Comparison of ENCODE assay signal across 1 cellular context in the genomic region with DNA sequence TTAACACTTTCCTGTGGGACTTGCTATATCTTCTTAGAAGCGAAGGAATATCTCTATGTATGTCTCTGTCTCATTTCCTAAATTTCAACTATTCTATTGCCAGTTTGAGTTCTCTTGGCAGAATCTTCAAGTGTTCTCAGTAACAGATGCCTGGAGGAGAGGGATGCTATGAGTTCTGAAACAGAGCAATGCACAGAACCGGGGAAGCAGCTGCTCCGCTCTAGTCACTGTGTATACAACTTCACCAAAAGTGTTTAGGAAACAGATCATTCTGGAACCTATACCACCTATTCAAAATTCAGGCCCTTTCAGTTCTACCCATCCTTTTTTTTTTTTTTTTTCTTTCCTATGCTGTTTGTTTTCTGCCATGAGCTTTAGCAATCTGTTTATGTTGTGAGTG.
TF ChIP-seq lines count a peak whose summit lies in the region.

No MANE protein-coding gene starts in this region.

TF ChIP-seq in SK-N-SH treated with all-trans-retinoic acid at 6 μM for 48 hours, 23 proteins besides CTCF, POLR2A, EP300 and RAD21 (continued from another document):
- TF ChIP-seq, protein P1, sequence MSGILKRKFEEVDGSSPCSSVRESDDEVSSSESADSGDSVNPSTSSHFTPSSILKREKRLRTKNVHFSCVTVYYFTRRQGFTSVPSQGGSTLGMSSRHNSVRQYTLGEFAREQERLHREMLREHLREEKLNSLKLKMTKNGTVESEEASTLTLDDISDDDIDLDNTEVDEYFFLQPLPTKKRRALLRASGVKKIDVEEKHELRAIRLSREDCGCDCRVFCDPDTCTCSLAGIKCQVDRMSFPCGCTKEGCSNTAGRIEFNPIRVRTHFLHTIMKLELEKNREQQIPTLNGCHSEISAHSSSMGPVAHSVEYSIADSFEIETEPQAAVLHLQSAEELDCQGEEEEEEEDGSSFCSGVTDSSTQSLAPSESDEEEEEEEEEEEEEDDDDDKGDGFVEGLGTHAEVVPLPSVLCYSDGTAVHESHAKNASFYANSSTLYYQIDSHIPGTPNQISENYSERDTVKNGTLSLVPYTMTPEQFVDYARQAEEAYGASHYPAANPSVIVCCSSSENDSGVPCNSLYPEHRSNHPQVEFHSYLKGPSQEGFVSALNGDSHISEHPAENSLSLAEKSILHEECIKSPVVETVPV (CRISPR knock-in tag; IDR thresholded peaks at IDR 0.05) = no peak
- TF ChIP-seq, protein P2, sequence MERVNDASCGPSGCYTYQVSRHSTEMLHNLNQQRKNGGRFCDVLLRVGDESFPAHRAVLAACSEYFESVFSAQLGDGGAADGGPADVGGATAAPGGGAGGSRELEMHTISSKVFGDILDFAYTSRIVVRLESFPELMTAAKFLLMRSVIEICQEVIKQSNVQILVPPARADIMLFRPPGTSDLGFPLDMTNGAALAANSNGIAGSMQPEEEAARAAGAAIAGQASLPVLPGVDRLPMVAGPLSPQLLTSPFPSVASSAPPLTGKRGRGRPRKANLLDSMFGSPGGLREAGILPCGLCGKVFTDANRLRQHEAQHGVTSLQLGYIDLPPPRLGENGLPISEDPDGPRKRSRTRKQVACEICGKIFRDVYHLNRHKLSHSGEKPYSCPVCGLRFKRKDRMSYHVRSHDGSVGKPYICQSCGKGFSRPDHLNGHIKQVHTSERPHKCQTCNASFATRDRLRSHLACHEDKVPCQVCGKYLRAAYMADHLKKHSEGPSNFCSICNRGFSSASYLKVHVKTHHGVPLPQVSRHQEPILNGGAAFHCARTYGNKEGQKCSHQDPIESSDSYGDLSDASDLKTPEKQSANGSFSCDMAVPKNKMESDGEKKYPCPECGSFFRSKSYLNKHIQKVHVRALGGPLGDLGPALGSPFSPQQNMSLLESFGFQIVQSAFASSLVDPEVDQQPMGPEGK (CRISPR knock-in tag; IDR thresholded peaks at IDR 0.05; ENCODE audit: borderline replicate concordance) = no peak
- TF ChIP-seq ZNF70 (CRISPR knock-in tag; IDR thresholded peaks at IDR 0.05) (no peak), RARB (CRISPR knock-in tag; IDR thresholded peaks at IDR 0.05) (no peak), OSR1 (CRISPR knock-in tag; IDR thresholded peaks at IDR 0.05) (no peak), TOX (CRISPR knock-in tag; IDR thresholded peaks at IDR 0.05; ENCODE audit: borderline replicate concordance) (no peak)
